8 cellular contexts compared by ENCODE assay signal in the genomic region with DNA sequence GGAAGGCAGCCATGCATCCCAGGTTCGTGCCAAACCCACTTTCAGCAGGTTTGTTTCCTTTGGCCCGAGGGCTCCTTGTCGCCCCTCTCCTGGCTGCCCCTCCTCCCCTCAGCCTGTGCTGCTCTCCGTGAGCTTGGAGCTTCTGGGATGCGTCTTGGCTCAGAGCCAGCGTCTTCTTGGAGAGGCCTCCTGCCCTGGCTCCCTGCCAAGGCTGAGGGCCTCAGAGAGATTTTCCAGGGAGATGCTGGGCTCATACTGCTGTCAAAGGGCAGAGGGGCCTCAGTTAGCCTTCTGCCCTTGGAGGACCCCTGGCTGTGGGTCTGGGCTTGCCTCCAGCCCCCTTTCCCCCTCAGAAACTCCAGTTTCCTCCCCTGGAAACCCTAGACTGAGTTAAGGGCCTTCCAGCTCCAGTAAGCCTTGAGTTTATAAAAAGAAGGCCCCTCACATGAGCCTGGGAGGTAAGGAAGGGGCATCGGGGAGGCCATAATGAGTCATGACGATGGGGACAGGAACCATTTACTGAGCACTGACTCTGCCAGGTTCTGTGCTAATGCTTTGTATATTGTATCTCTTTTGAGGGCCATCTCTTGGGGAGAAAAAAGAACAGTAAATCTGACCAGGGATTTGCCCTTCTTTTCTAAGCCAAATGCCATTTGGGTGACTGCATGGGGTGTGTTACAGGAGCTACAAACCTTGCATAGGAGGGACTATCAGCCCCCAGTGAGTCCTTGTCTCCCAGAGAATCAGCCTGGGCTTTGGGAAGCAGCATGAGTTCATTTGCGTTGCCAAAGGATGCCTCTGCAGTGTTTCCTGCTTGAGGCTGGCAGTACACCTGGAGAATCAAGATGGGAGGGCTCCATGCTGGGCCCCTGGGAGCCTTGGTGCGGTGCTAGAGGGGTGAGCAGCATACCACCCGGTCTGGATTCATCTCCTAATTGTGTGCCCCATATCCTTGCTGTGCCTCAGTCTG. TPM values are rescaled to one million over a fixed set of nuclear protein-coding genes. Genes with fewer than 3 reads are reported as not detected.
DNase-seq lines count a peak whose midpoint lies in the region; TF ChIP-seq lines count a peak whose summit lies in the region.

No MANE protein-coding gene starts in this region.

- H3K4me2 ChIP-seq in smooth muscle cell, result peak overlapping the region; percentile 18

- no peaks in the 10 kb centered on the region for H4K20me1 ChIP-seq in smooth muscle cell (ENCODE audit: low read depth)

- no peaks in the 10 kb centered on the region for H3F3A ChIP-seq in smooth muscle cell (ENCODE audit: low read depth)

- peaks cover 14% of the 10 kb centered on the region for H3K4me1 ChIP-seq in smooth muscle cell (ENCODE audit: low read depth)

- no peaks in the 10 kb centered on the region for H3K36me3 ChIP-seq in smooth muscle cell (ENCODE audit: low read depth)

- peak; percentile 19 for DNase-seq in LHCN-M2 (ENCODE audit: low read depth)
- DNase-seq in NCI-H526 treated with DMSO at 0.1 percent for 48 hours (lab: John Stamatoyannopoulos, UW), result peak; percentile 34
- peak; percentile 46 for DNase-seq in dermis blood vessel endothelial cell
- DNase-seq in smooth muscle cell (lab: John Stamatoyannopoulos, UW; ENCODE audit: unreplicated experiment), result peak; percentile 30
- no peak for DNase-seq in endothelial cell (ENCODE audit: low spot score)
- no peak for DNase-seq in activated naive CD4-positive, alpha-beta T cell (lab: John Stamatoyannopoulos, UW)
- DNase-seq in stimulated activated CD4-positive, alpha-beta T cell treated with anti-CD3 and anti-CD28 coated beads, Interleukin-2, amount 100 ng/mL, for 24 hours, result no peak
- no peak for DNase-seq in amniotic stem cell (lab: John Stamatoyannopoulos, UW)

- no peak overlapping the region for H3K4me3 Mint-ChIP-seq in endothelial cell (ENCODE audit: unreplicated experiment)

- H2AFZ ChIP-seq in smooth muscle cell (ENCODE audit: low read depth), result no peak overlapping the region

- no peaks in the 10 kb centered on the region for H3K9me3 Mint-ChIP-seq in endothelial cell (ENCODE audit: unreplicated experiment)

- H3K27ac ChIP-seq in smooth muscle cell (ENCODE audit: low read depth), result no peak overlapping the region

- peaks cover 31% of the 10 kb centered on the region for H3K27me3 Mint-ChIP-seq in endothelial cell (ENCODE audit: unreplicated experiment)

- no peak overlapping the region for H3K4me3 ChIP-seq in smooth muscle cell

- 34% methylated on average over 11 of the region's 11 CpGs for WGBS in smooth muscle cell (ENCODE audit: low lambda C conversion rate)

- TF ChIP-seq CTCF in smooth muscle cell (IDR thresholded peaks at IDR 0.05; ENCODE audit: borderline replicate concordance, insufficient read depth, poor library complexity, severe bottlenecking) (no peak), endothelial cell (IDR thresholded peaks at IDR 0.05; ENCODE audit: unreplicated experiment) (no peak)

- no peaks in the 10 kb centered on the region for H3K9me3 ChIP-seq in smooth muscle cell (replicated peaks; ENCODE audit: low read depth)

- H3K79me2 ChIP-seq in smooth muscle cell (ENCODE audit: low read depth), result no peaks in the 10 kb centered on the region

- peaks cover 3% of the 10 kb centered on the region for H3K36me3 Mint-ChIP-seq in endothelial cell (ENCODE audit: low read depth, unreplicated experiment)

- no peak overlapping the region for H3K9ac ChIP-seq in smooth muscle cell (ENCODE audit: low read depth)

- no peak overlapping the region for H3K27ac Mint-ChIP-seq in endothelial cell (ENCODE audit: unreplicated experiment)

- peaks cover 59% of the 10 kb centered on the region for H3K27me3 ChIP-seq in smooth muscle cell (ENCODE audit: low read depth)

- H3K4me1 Mint-ChIP-seq in endothelial cell (ENCODE audit: unreplicated experiment), result peaks cover 2% of the 10 kb centered on the region

RNA-seq across cellular contexts. Expression of a gene that starts 49.3 kb away (rescaled TPM):
- total RNA-seq in LHCN-M2 (2014; rRNA removed) (57.8 and 58.8 TPM in 2 replicates), dermis blood vessel endothelial cell (112 and 114 TPM in 2 replicates), smooth muscle cell (26.6 and 34.3 TPM in 2 replicates), endothelial cell (ENCODE audit: unreplicated experiment) (64.5 TPM)
- 34.0 TPM for polyA plus RNA-seq in LHCN-M2 (2012)
- polyA plus RNA-seq in smooth muscle cell, result 41.6 and 50.7 TPM in 2 replicates

Comparison
In these comparisons a context has a peak if more than half of its experiments do, and no peak if none do; other contexts are left out.
1. DNase-seq: peak in LHCN-M2 (single experiment), NCI-H526 treated with DMSO at 0.1 percent for 48 hours (single experiment), dermis blood vessel endothelial cell (single experiment) and smooth muscle cell (single experiment); none in endothelial cell (single experiment), activated naive CD4-positive, alpha-beta T cell (0 of 4), stimulated activated CD4-positive, alpha-beta T cell treated with anti-CD3 and anti-CD28 coated beads, Interleukin-2, amount 100 ng/mL, for 24 hours (0 of 2) and amniotic stem cell (single experiment).